ENCODE assay signal across 8 cellular contexts in the genomic region with DNA sequence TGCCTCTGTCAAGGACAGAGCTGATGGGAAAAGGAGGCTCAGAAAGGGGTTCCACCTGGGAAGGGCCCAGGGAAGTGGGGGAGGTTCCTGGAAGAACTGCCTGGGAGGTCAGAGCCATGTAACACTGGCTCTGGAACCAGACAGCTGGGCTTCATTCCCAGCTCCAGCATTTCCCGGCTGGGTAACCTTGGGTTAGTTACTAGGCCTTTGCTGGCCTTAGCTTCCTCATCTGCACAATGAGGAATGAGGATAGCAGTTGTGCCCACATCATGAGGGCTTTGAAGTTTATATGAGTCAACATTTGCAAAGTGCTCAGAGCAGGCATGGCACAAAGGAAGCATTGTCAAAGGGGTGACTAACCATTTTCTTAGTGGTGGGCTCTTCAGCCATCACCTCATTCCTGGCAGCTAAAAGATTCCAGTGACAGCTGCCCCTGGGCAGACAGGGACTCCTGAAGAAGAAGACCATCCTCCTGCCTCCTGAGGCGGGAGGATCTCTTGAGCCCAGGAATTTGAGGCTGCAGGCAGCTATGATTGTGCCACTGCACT. TPM values are rescaled to one million over a fixed set of nuclear protein-coding genes. Genes with fewer than 3 reads are reported as not detected.
DNase-seq lines count a peak whose midpoint lies in the region; ATAC-seq, FAIRE-seq and TF ChIP-seq lines count a peak whose summit lies in the region.

No MANE protein-coding gene starts in this region.

- no peak for TF ChIP-seq CTCF in CD8-positive, alpha-beta T cell (IDR thresholded peaks at IDR 0.05)
- TF ChIP-seq CTCF in neutrophil (IDR thresholded peaks at IDR 0.05) (no peak), D721Med (IDR thresholded peaks at IDR 0.05; ENCODE audit: insufficient read depth, missing control alignments) (no peak)

- H3K27me3 Mint-ChIP-seq in CD8-positive, alpha-beta T cell (ENCODE audit: low read depth) = no peaks in the 10 kb centered on the region
- H3K27me3 Mint-ChIP-seq in effector memory CD8-positive, alpha-beta T cell = no peaks in the 10 kb centered on the region

- no peak overlapping the region for H3K4me3 ChIP-seq in CD8-positive, alpha-beta T cell (ENCODE audit: low read depth, low read length)
- no peak overlapping the region for H3K4me3 ChIP-seq in NT2/D1 (ENCODE audit: insufficient read length, low read depth)
- no peak overlapping the region for H3K4me3 ChIP-seq in neutrophil (ENCODE audit: low read depth in 1 of 2, low read length in 1 of 2)

- FAIRE-seq in D721Med (lab: Jason Lieb, UNC) = no peak

- peaks cover 30% of the 10 kb centered on the region for H3K36me3 Mint-ChIP-seq in CD8-positive, alpha-beta T cell
- H3K36me3 Mint-ChIP-seq in effector memory CD8-positive, alpha-beta T cell (ENCODE audit: insufficient read depth) = peaks cover 62% of the 10 kb centered on the region

- no peaks in the 10 kb centered on the region for H3K27me3 ChIP-seq in CD8-positive, alpha-beta T cell (ENCODE audit: insufficient read depth, low read length)
- H3K27me3 ChIP-seq in NT2/D1 (ENCODE audit: insufficient read depth, insufficient read length) (no peaks in the 10 kb centered on the region), neutrophil (no peaks in the 10 kb centered on the region)

- ATAC-seq in CD8-positive, alpha-beta T cell = no peak
- ATAC-seq in effector memory CD8-positive, alpha-beta T cell (replicated peaks) = no peak
- ATAC-seq in HG02763 (IDR thresholded peaks at IDR 0.05; ENCODE audit: unreplicated experiment) = no peak

- no peaks in the 10 kb centered on the region for H3K9me3 Mint-ChIP-seq in CD8-positive, alpha-beta T cell
- H3K9me3 Mint-ChIP-seq in effector memory CD8-positive, alpha-beta T cell = no peaks in the 10 kb centered on the region

- intact Hi-C loops in CD8-positive, alpha-beta T cell (cut with DNase I, micrococcal nuclease) = loop anchor here (5.0 to 10.0 kb wide), 4 partner anchors 138 to 1365 kb away; a partner anchor contains a TSS

- peak overlapping the region; percentile 90 for H3K27ac ChIP-seq in CD8-positive, alpha-beta T cell (ENCODE audit: low read depth, low read length)
- H3K27ac ChIP-seq in neutrophil = peak overlapping the region; percentile 99

- H3K36me3 ChIP-seq in CD8-positive, alpha-beta T cell (ENCODE audit: insufficient read depth, low read length) = peaks cover 20% of the 10 kb centered on the region
- peaks cover 26% of the 10 kb centered on the region for H3K36me3 ChIP-seq in NT2/D1 (ENCODE audit: insufficient read depth, insufficient read length, low read length)
- peaks cover 18% of the 10 kb centered on the region for H3K36me3 ChIP-seq in neutrophil

- peaks cover 75% of the 10 kb centered on the region for H3K4me1 ChIP-seq in CD8-positive, alpha-beta T cell (ENCODE audit: insufficient read depth, low read length)
- H3K4me1 ChIP-seq in NT2/D1 (ENCODE audit: insufficient read depth, insufficient read length) (peaks cover 9% of the 10 kb centered on the region), neutrophil (ENCODE audit: control insufficient read depth in 1 of 2, insufficient read depth in 1 of 2, low read depth in 1 of 2, low read length in 1 of 2) (peaks cover 32 to 34% of the 10 kb centered on the region in 2 experiments)

- H3K9me3 ChIP-seq in CD8-positive, alpha-beta T cell (ENCODE audit: low read length) = no peaks in the 10 kb centered on the region
- H3K9me3 ChIP-seq in NT2/D1 (ENCODE audit: insufficient read depth, low read length) = no peaks in the 10 kb centered on the region
- no peaks in the 10 kb centered on the region for H3K9me3 ChIP-seq in neutrophil

- peak overlapping the region; percentile 59 for H3K4me3 Mint-ChIP-seq in CD8-positive, alpha-beta T cell
- H3K4me3 Mint-ChIP-seq in effector memory CD8-positive, alpha-beta T cell = peak overlapping the region; percentile 69 to 96

- H3K9ac ChIP-seq in NT2/D1 (ENCODE audit: insufficient read length, low read depth) = peak overlapping the region; percentile 69

- CTCF ChIA-PET in CD8-positive, alpha-beta T cell (lab: Charles Lee) = interaction anchor here (1.4 kb wide), 1 partner anchor 15 kb away, joined by 5 read pairs; no protein-coding TSS in a partner anchor

- POLR2A ChIA-PET in CD8-positive, alpha-beta T cell (lab: Charles Lee) = interaction anchor here (2.7 to 5.3 kb wide), 3 partner anchors 13 to 24 kb away, joined by 26 to 133 read pairs (median 43); a partner anchor contains a TSS

- H3K4me1 Mint-ChIP-seq in CD8-positive, alpha-beta T cell (ENCODE audit: low read depth) = peaks cover 64% of the 10 kb centered on the region
- H3K4me1 Mint-ChIP-seq in effector memory CD8-positive, alpha-beta T cell (ENCODE audit: low read depth in 2 of 2) = peaks cover 54 to 55% of the 10 kb centered on the region in 2 donors

- peak overlapping the region; percentile 97 for H3K27ac Mint-ChIP-seq in CD8-positive, alpha-beta T cell
- H3K27ac Mint-ChIP-seq in effector memory CD8-positive, alpha-beta T cell = peak overlapping the region; percentile 98

- DNase-seq in CD8-positive, alpha-beta T cell = peak in 1 of 7 experiments; percentile 42
- no peak for DNase-seq in NT2/D1 (ENCODE audit: low read depth, low spot score)
- DNase-seq in effector memory CD8-positive, alpha-beta T cell = no peak
- DNase-seq in T-helper 9 cell = no peak
- DNase-seq in effector CD8-positive, alpha-beta T cell (lab: John Stamatoyannopoulos, UW) = no peak
- DNase-seq in D721Med (ENCODE audit: insufficient read length, low spot score) = no peak

RNA-seq across cellular contexts. Expression of a gene that starts 1.7 kb away (rescaled TPM):
- 100 to 1,000 TPM; 963 to 995 TPM for total RNA-seq in CD8-positive, alpha-beta T cell

RNA-seq across cellular contexts. Expression of a gene that starts 9.5 kb away (rescaled TPM):
- 100 to 1,000 TPM; 300 to 325 TPM for total RNA-seq in CD8-positive, alpha-beta T cell

RNA-seq across cellular contexts. Expression of a gene that starts 24.0 kb away (rescaled TPM):
- total RNA-seq in CD8-positive, alpha-beta T cell = 10 to 100 TPM; 15.6 to 16.0 TPM

RNA-seq across cellular contexts. Expression of a gene that starts 44.8 kb away (rescaled TPM):
- total RNA-seq in CD8-positive, alpha-beta T cell = under 1 TPM in 1 of 2 experiments, not detected in 1; 0.22 TPM

RNA-seq across cellular contexts. Expression of a gene that starts 51.9 kb away (rescaled TPM):
- total RNA-seq in CD8-positive, alpha-beta T cell = 10 to 100 TPM; 27.8 to 34.3 TPM
